In genomic region chr19:43956827-43957226, GRCh38 we compare ENCODE assay signal across 1 cellular context.
TF ChIP-seq lines count a peak whose summit lies in the region.

No MANE protein-coding gene starts in this region.

TF ChIP-seq in GM12878, 131 proteins besides CTCF, POLR2A, EP300 and RAD21:
- no peak for TF ChIP-seq KDM1A (IDR thresholded peaks at IDR 0.05; ENCODE audit: borderline replicate concordance)
- TF ChIP-seq SPI1 (IDR thresholded peaks at IDR 0.05; ENCODE audit: borderline replicate concordance, insufficient read depth, low read depth, low read length): peak; percentile 87
- TF ChIP-seq, protein P1, sequence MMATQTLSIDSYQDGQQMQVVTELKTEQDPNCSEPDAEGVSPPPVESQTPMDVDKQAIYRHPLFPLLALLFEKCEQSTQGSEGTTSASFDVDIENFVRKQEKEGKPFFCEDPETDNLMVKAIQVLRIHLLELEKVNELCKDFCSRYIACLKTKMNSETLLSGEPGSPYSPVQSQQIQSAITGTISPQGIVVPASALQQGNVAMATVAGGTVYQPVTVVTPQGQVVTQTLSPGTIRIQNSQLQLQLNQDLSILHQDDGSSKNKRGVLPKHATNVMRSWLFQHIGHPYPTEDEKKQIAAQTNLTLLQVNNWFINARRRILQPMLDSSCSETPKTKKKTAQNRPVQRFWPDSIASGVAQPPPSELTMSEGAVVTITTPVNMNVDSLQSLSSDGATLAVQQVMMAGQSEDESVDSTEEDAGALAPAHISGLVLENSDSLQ (IDR thresholded peaks at IDR 0.05): peak; percentile 84
- peak; percentile 77 to 85 for TF ChIP-seq BHLHE40 (IDR thresholded peaks at IDR 0.05; ENCODE audit: borderline replicate concordance in 1 of 2, low read depth in 2 of 2, low read length in 1 of 2)
- peak; percentile 41; the same call in 1 of the 2 replicates for TF ChIP-seq FOXK2 (IDR thresholded peaks at IDR 0.05)
